In genomic region chr15:65192016-65192415, GRCh38 we compare ENCODE assay signal across 16 cellular contexts. TPM values are rescaled to one million over a fixed set of nuclear protein-coding genes. Genes with fewer than 3 reads are reported as not detected.
DNase-seq lines count a peak whose midpoint lies in the region; FAIRE-seq and TF ChIP-seq lines count a peak whose summit lies in the region.
"Had no signal": no experiment of that assay in that cellular context is flagged by ENCODE, and none has a peak within 500 bp of the region (broad histone marks: within the 10 kb centered on the region; RNA-seq: fewer than 3 reads in every experiment).

No MANE protein-coding gene starts in this region.

- H3K9me3 ChIP-seq in MG63 (no peaks in the 10 kb centered on the region), neural progenitor cell (ENCODE audit: low read depth) (no peaks in the 10 kb centered on the region), thyroid gland (no peaks in the 10 kb centered on the region)
- H3K9me3 ChIP-seq: stomach had no signal

- H3K4me3 ChIP-seq in GM12865 (ENCODE audit: low read depth, low read length) (no peak overlapping the region), MG63 (no peak overlapping the region), neural progenitor cell (no peak overlapping the region), thyroid gland (replicated peaks in 1 of 3) (no peak overlapping the region)
- H3K4me3 ChIP-seq: cardiac muscle cell, stomach had no signal

- H3K4me1 Mint-ChIP-seq in neural progenitor cell, result peaks cover 10% of the 10 kb centered on the region

- H3K36me3 Mint-ChIP-seq in neural progenitor cell, result no peaks in the 10 kb centered on the region
- H3K36me3 Mint-ChIP-seq: natural killer cell treated with Interleukin-12 subunit alpha and Interleukin-12 subunit beta and Interleukin-15 and Interleukin-18, amount 100 ng/mL, for 72 hours had no signal

- no peak overlapping the region for H3K4me2 ChIP-seq in neural progenitor cell

- H3K27ac Mint-ChIP-seq in neural progenitor cell, result peak overlapping the region; percentile 12
- H3K27ac Mint-ChIP-seq: activated CD8-positive, alpha-beta T cell treated with anti-CD3 and anti-CD28 coated beads for 36 hours; natural killer cell treated with Interleukin-12 subunit alpha and Interleukin-12 subunit beta and Interleukin-15 and Interleukin-18, amount 100 ng/mL, for 72 hours had no signal

- no peaks in the 10 kb centered on the region for H3K4me1 ChIP-seq in neural progenitor cell
- H3K4me1 ChIP-seq in thyroid gland, result peaks cover 0 to 10% of the 10 kb centered on the region in 2 donors

- no peak overlapping the region for H3K9ac ChIP-seq in neural progenitor cell

- no peaks in the 10 kb centered on the region for H4K20me1 ChIP-seq in neural progenitor cell (ENCODE audit: low read depth)

- peaks cover 6% of the 10 kb centered on the region for H3K27me3 Mint-ChIP-seq in neural progenitor cell (ENCODE audit: insufficient read depth, low read depth)
- H3K27me3 Mint-ChIP-seq: activated CD8-positive, alpha-beta T cell treated with anti-CD3 and anti-CD28 coated beads for 36 hours; natural killer cell treated with Interleukin-12 subunit alpha and Interleukin-12 subunit beta and Interleukin-15 and Interleukin-18, amount 100 ng/mL, for 72 hours had no signal

- H3K36me3 ChIP-seq in MG63, result no peaks in the 10 kb centered on the region
- no peaks in the 10 kb centered on the region for H3K36me3 ChIP-seq in neural progenitor cell
- H3K36me3 ChIP-seq in thyroid gland, result no peaks in the 10 kb centered on the region
- H3K36me3 ChIP-seq: cardiac muscle cell, stomach had no signal

- peak; percentile 32 for DNase-seq in GM12865 (ENCODE audit: low read depth)
- peak; percentile 32 for DNase-seq in MG63
- peak; percentile 37 for DNase-seq in dermis blood vessel endothelial cell
- no peak for DNase-seq in neural progenitor cell (ENCODE audit: low spot score)
- DNase-seq in HTR-8/SVneo (ENCODE audit: insufficient read length, low spot score), result no peak
- DNase-seq in activated naive CD4-positive, alpha-beta T cell treated with anti-CD3 and anti-CD28 coated beads, Interleukin-2, amount 50 U/mL, for 16 hours, result no peak
- no peak for DNase-seq in thyroid gland
- DNase-seq: activated CD8-positive, alpha-beta T cell treated with anti-CD3 and anti-CD28 coated beads for 36 hours; activated naive CD4-positive, alpha-beta T cell; H7; NCI-H1417 treated with DMSO at 0.1 percent for 48 hours; NCI-H510A treated with DMSO at 0.1 percent for 48 hours; stomach had no signal

- H3F3A ChIP-seq in neural progenitor cell (ENCODE audit: low read depth), result no peaks in the 10 kb centered on the region

- H3K9me3 Mint-ChIP-seq in neural progenitor cell, result no peaks in the 10 kb centered on the region
- H3K9me3 Mint-ChIP-seq: activated CD8-positive, alpha-beta T cell treated with anti-CD3 and anti-CD28 coated beads for 36 hours; natural killer cell treated with Interleukin-12 subunit alpha and Interleukin-12 subunit beta and Interleukin-15 and Interleukin-18, amount 100 ng/mL, for 72 hours had no signal

- H3K27me3 ChIP-seq in MG63, result no peaks in the 10 kb centered on the region
- H3K27me3 ChIP-seq in neural progenitor cell, result no peaks in the 10 kb centered on the region
- no peaks in the 10 kb centered on the region for H3K27me3 ChIP-seq in thyroid gland
- H3K27me3 ChIP-seq: cardiac muscle cell, stomach had no signal

- TF ChIP-seq POLR2A in thyroid gland (IDR thresholded peaks at IDR 0.05), result no peak

- no peak overlapping the region for H2AFZ ChIP-seq in neural progenitor cell (replicated peaks)

- intact Hi-C loops in thyroid gland (cut with DNase I), result loop anchor here (5.0 kb wide), 1 partner anchor 75 kb away; no protein-coding TSS in a partner anchor

- no peak overlapping the region for H3K27ac ChIP-seq in neural progenitor cell
- H3K27ac ChIP-seq in thyroid gland, result no peak overlapping the region
- H3K27ac ChIP-seq: cardiac muscle cell, stomach had no signal

- no peak for FAIRE-seq in HTR-8/SVneo (lab: Jason Lieb, UNC)
- FAIRE-seq: endometrium had no signal

- 86 to 91% methylated on average over 5 of the region's 5 CpGs for WGBS in thyroid gland, 2 donors

- TF ChIP-seq CTCF in GM12865 (IDR thresholded peaks at IDR 0.05; ENCODE audit: insufficient read depth, low read depth, low read length, missing control alignments) (no peak), neural progenitor cell (IDR thresholded peaks at IDR 0.05) (no peak), thyroid gland (IDR thresholded peaks at IDR 0.05) (no peak)

- no peaks in the 10 kb centered on the region for H3K79me2 ChIP-seq in neural progenitor cell (ENCODE audit: low read depth)

- H3K4me3 Mint-ChIP-seq in neural progenitor cell, result no peak overlapping the region
- H3K4me3 Mint-ChIP-seq: activated CD8-positive, alpha-beta T cell treated with anti-CD3 and anti-CD28 coated beads for 36 hours; natural killer cell treated with Interleukin-12 subunit alpha and Interleukin-12 subunit beta and Interleukin-15 and Interleukin-18, amount 100 ng/mL, for 72 hours had no signal

RNA-seq across cellular contexts. Expression of gene CLPX, which starts 6.9 kb away (rescaled TPM):
- total RNA-seq in MG63 (2014; rRNA removed; shearing (Covaris generic); ENCODE audit: low replicate concordance), result 46.4 and 60.5 TPM in 2 replicates
- total RNA-seq in dermis blood vessel endothelial cell, result 45.3 and 69.3 TPM in 2 replicates
- total RNA-seq in neural progenitor cell (ENCODE audit: low replicate concordance), result 31.5 and 72.6 TPM in 2 replicates
- total RNA-seq in thyroid gland, result 10 to 100 TPM; 37.9 to 57.5 (median 46.4) TPM

RNA-seq across cellular contexts. Expression of gene CILP, which starts 19.3 kb away (rescaled TPM):
- not detected in 2 replicates for total RNA-seq in MG63 (2014; rRNA removed; shearing (Covaris generic); ENCODE audit: low replicate concordance)
- not detected in 2 replicates for total RNA-seq in dermis blood vessel endothelial cell
- 0.22 TPM in 1 of 2 replicates, not detected in the other for total RNA-seq in neural progenitor cell (ENCODE audit: low replicate concordance)
- total RNA-seq in thyroid gland, result 10 to 100 TPM in 1 of 4 donors, 1 to 10 TPM in 3; 2.1 to 17.6 (median 5.0) TPM
- total RNA-seq: activated CD8-positive, alpha-beta T cell treated with anti-CD3 and anti-CD28 coated beads for 36 hours; H7 had no signal

RNA-seq across cellular contexts. Expression of gene PDCD7, which starts 58.4 kb away (rescaled TPM):
- 32.6 and 43.7 TPM in 2 replicates for total RNA-seq in MG63 (2014; rRNA removed; shearing (Covaris generic); ENCODE audit: low replicate concordance)
- total RNA-seq in dermis blood vessel endothelial cell (18.7 and 25.0 TPM in 2 replicates), neural progenitor cell (ENCODE audit: low replicate concordance) (24.7 and 26.2 TPM in 2 replicates), thyroid gland (10 to 100 TPM; 27.5 to 43.4 (median 32.9) TPM)

Comparison
In these comparisons a context has a peak if more than half of its experiments do, and no peak if none do; other contexts are left out.
1. DNase-seq: peak in GM12865 (single experiment), MG63 (single experiment) and dermis blood vessel endothelial cell (single experiment); none in neural progenitor cell (single experiment), HTR-8/SVneo (single experiment), activated naive CD4-positive, alpha-beta T cell treated with anti-CD3 and anti-CD28 coated beads, Interleukin-2, amount 50 U/mL, for 16 hours (single experiment) and thyroid gland (0 of 2).